24 cellular contexts compared by ENCODE assay signal in genomic region chr1:63532727-63533126, GRCh38.
"Had no signal": no experiment of that assay in that cellular context is flagged by ENCODE, and none has a peak within 500 bp of the region (broad histone marks: within the 10 kb centered on the region; RNA-seq: fewer than 3 reads in every experiment).

No MANE protein-coding gene starts in this region.

- H3K4me3 ChIP-seq: coronary artery, dorsolateral prefrontal cortex, esophagus muscularis mucosa, gastroesophageal sphincter, heart left ventricle, hepatocyte, left lung, lower lobe of right lung, mucosa of descending colon had no signal

- H3K4me3 Mint-ChIP-seq: mesothelial cell of epicardium, naive B cell had no signal

- H3K27me3 ChIP-seq: dorsolateral prefrontal cortex, esophagus muscularis mucosa, foreskin keratinocyte, gastroesophageal sphincter, heart left ventricle, hepatocyte, left lung had no signal

- H3K4me1 ChIP-seq: esophagus muscularis mucosa, foreskin keratinocyte, gastroesophageal sphincter, left lung, lower lobe of right lung had no signal

- H3K4me2 ChIP-seq: hepatocyte had no signal

- DNase-seq: dermis blood vessel endothelial cell; dorsolateral prefrontal cortex; effector CD4-positive, alpha-beta T cell; effector memory CD4-positive, alpha-beta T cell; foreskin keratinocyte; heart left ventricle; hypothalamus; left cardiac atrium; left lung; left ventricle myocardium superior; lower lobe of right lung; mesenchymal stem cell; mucosa of descending colon; naive B cell had no signal

- H3K79me2 ChIP-seq: hepatocyte had no signal

- H3K9me3 ChIP-seq: esophagus muscularis mucosa, gastroesophageal sphincter, heart left ventricle, left lung, lower lobe of right lung, mucosa of descending colon had no signal

- FAIRE-seq: colon, endothelial cell of umbilical vein, frontal cortex, islet of Langerhans, keratinocyte had no signal

- H3K27ac Mint-ChIP-seq: mesothelial cell of epicardium had no signal

- H3K9me3 Mint-ChIP-seq: mesothelial cell of epicardium, naive B cell had no signal

- H3K27ac ChIP-seq: coronary artery, dorsolateral prefrontal cortex, esophagus muscularis mucosa, foreskin keratinocyte, gastroesophageal sphincter, heart left ventricle, hepatocyte, left lung, lower lobe of right lung had no signal

- H3K4me1 Mint-ChIP-seq: mesothelial cell of epicardium, naive B cell had no signal

- ATAC-seq: foreskin keratinocyte, gastroesophageal sphincter, heart left ventricle, left cardiac atrium, left lung, left ventricle myocardium superior, lower lobe of right lung, mucosa of descending colon had no signal

- H2AFZ ChIP-seq: hepatocyte had no signal

- H3K27me3 Mint-ChIP-seq: naive B cell had no signal
